In genomic region chr2:178093471-178093870, GRCh38 we compare ENCODE assay signal across 1 cellular context.
TF ChIP-seq lines count a peak whose summit lies in the region.

No MANE protein-coding gene starts in this region.

TF ChIP-seq in K562, 482 proteins besides CTCF, POLR2A, EP300 and RAD21:
- no peak for TF ChIP-seq CHD2 (IDR thresholded peaks at IDR 0.05; ENCODE audit: low read depth, low read length)
- no peak for TF ChIP-seq ILK (tag; IDR thresholded peaks at IDR 0.05; ENCODE audit: borderline replicate concordance, low read depth)
- TF ChIP-seq ATF7 (IDR thresholded peaks at IDR 0.05), result no peak
- TF ChIP-seq CEBPZ (IDR thresholded peaks at IDR 0.05; ENCODE audit: borderline replicate concordance, low read depth, low read length), result no peak
- no peak for TF ChIP-seq CBX3 (IDR thresholded peaks at IDR 0.05; ENCODE audit: borderline replicate concordance in 1 of 2, low read length in 2 of 2)
- TF ChIP-seq MYC (IDR thresholded peaks at IDR 0.05; ENCODE audit: low read depth, low read length), result no peak
- no peak for TF ChIP-seq MYC (CRISPR knock-in tag; IDR thresholded peaks at IDR 0.05; ENCODE audit: borderline replicate concordance, low read depth)
- TF ChIP-seq, protein P1, sequence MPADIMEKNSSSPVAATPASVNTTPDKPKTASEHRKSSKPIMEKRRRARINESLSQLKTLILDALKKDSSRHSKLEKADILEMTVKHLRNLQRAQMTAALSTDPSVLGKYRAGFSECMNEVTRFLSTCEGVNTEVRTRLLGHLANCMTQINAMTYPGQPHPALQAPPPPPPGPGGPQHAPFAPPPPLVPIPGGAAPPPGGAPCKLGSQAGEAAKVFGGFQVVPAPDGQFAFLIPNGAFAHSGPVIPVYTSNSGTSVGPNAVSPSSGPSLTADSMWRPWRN (IDR thresholded peaks at IDR 0.05; ENCODE audit: low read depth), result no peak
- TF ChIP-seq EP400 (IDR thresholded peaks at IDR 0.05), result no peak
- TF ChIP-seq SOX6 (IDR thresholded peaks at IDR 0.05), result no peak
- no peak for TF ChIP-seq NCOA1 (IDR thresholded peaks at IDR 0.05; ENCODE audit: low read depth)
- TF ChIP-seq RFX5 (IDR thresholded peaks at IDR 0.05; ENCODE audit: low read depth, low read length), result no peak
- no peak for TF ChIP-seq PHF20 (IDR thresholded peaks at IDR 0.05; ENCODE audit: partially characterized antibody)
- no peak for TF ChIP-seq IRF1 (CRISPR knock-in tag; IDR thresholded peaks at IDR 0.05; ENCODE audit: borderline replicate concordance)
- no peak for TF ChIP-seq EZH2 (IDR thresholded peaks at IDR 0.05; ENCODE audit: borderline replicate concordance, low read depth, low read length)
